In genomic region chr2:69577467-69578200, GRCh38 we compare ENCODE assay signal across 18 cellular contexts.
A peak's percentile ranks its signal among the peaks of the same experiment; 100 is the strongest.
DNase-seq lines count a peak whose midpoint lies in the region; ATAC-seq, FAIRE-seq and TF ChIP-seq lines count a peak whose summit lies in the region.
"Had no signal": no experiment of that assay in that cellular context is flagged by ENCODE, and none has a peak within 500 bp of the region (broad histone marks: within the 10 kb centered on the region; RNA-seq: fewer than 3 reads in every experiment).

No MANE protein-coding gene starts in this region.

- H3K27me3 Mint-ChIP-seq in astrocyte (ENCODE audit: low read depth, unreplicated experiment) (no peaks in the 10 kb centered on the region), endothelial cell (ENCODE audit: unreplicated experiment) (peaks cover 13% of the 10 kb centered on the region)

- H3K9me3 ChIP-seq in right atrium auricular region (no peaks in the 10 kb centered on the region), astrocyte (ENCODE audit: insufficient read depth, low read depth, low read length) (no peaks in the 10 kb centered on the region), lower lobe of right lung (no peaks in the 10 kb centered on the region)
- H3K9me3 ChIP-seq: pancreas had no signal

- TF ChIP-seq CTCF in right atrium auricular region (IDR thresholded peaks at IDR 0.05) (no peak), astrocyte (IDR thresholded peaks at IDR 0.05; ENCODE audit: insufficient read depth, low read depth, low read length) (no peak), lower lobe of right lung (IDR thresholded peaks at IDR 0.05) (no peak), endothelial cell (IDR thresholded peaks at IDR 0.05; ENCODE audit: unreplicated experiment) (no peak)

- peaks cover 90% of the 10 kb centered on the region for H3K79me2 ChIP-seq in astrocyte (ENCODE audit: insufficient read depth, low read length)

- H3K9ac ChIP-seq in astrocyte (ENCODE audit: low read length) = no peak overlapping the region

- H3K9me3 Mint-ChIP-seq in astrocyte (ENCODE audit: unreplicated experiment) (no peaks in the 10 kb centered on the region), endothelial cell (ENCODE audit: unreplicated experiment) (no peaks in the 10 kb centered on the region)
- H3K9me3 Mint-ChIP-seq: activated T-helper 1 cell treated with anti-CD3 and anti-CD28 coated beads, Interleukin-12 subunit alpha, Interleukin-12 subunit beta, Interleukin-2, Interleukin-4 antibody, amounts not matched to agents 30 ng/mL and 10 ng/mL and 1 ng/mL, durations not matched to agents 14 hours and 24 hours and 36 hours had no signal

- H3K27ac ChIP-seq in right atrium auricular region (no peak overlapping the region), astrocyte (ENCODE audit: low read depth, low read length) (no peak overlapping the region), lower lobe of right lung (peak overlapping the region; percentile 38)
- H3K27ac ChIP-seq: pancreas, PC-9 had no signal

- H3K36me3 Mint-ChIP-seq in astrocyte (ENCODE audit: low read depth, unreplicated experiment) = peaks cover 5% of the 10 kb centered on the region
- peaks cover 14% of the 10 kb centered on the region for H3K36me3 Mint-ChIP-seq in endothelial cell (ENCODE audit: low read depth, unreplicated experiment)

- no peak for FAIRE-seq in astrocyte (lab: Jason Lieb, UNC)
- FAIRE-seq: pancreas had no signal

- no peaks in the 10 kb centered on the region for H3K36me3 ChIP-seq in right atrium auricular region
- H3K36me3 ChIP-seq in astrocyte (ENCODE audit: insufficient read depth, low read length) = no peaks in the 10 kb centered on the region
- no peaks in the 10 kb centered on the region for H3K36me3 ChIP-seq in lower lobe of right lung
- H3K36me3 ChIP-seq: pancreas had no signal

- H3K4me1 Mint-ChIP-seq in astrocyte (ENCODE audit: low read depth, unreplicated experiment) (peaks cover 68% of the 10 kb centered on the region), endothelial cell (ENCODE audit: unreplicated experiment) (peaks cover 42% of the 10 kb centered on the region)

- no peak overlapping the region for H3K4me3 ChIP-seq in right atrium auricular region
- H3K4me3 ChIP-seq in astrocyte (ENCODE audit: insufficient read depth, low read depth, low read length) = no peak overlapping the region
- H3K4me3 ChIP-seq in lower lobe of right lung = no peak overlapping the region
- H3K4me3 ChIP-seq: pancreas, PC-9 had no signal

- DNase-seq in Right ventricle myocardium superior (no peak), right atrium auricular region (ENCODE audit: low spot score) (no peak), astrocyte (ENCODE audit: low read depth) (no peak), lower lobe of right lung (no peak), endothelial cell (ENCODE audit: low spot score) (no peak), HPDE6-E6E7 (ENCODE audit: extremely low spot score) (no peak), cerebellar cortex (ENCODE audit: low spot score) (no peak)
- no peak for DNase-seq in activated CD4-positive, CD25-positive, alpha-beta regulatory T cell (lab: John Stamatoyannopoulos, UW)
- DNase-seq: activated CD4-positive, CD25-positive, alpha-beta regulatory T cell treated with anti-CD3 and anti-CD28 coated beads, Interleukin-2, amount 50 U/mL, for 72 hours; EL; hippocampal formation; mammary epithelial cell; NCI-H1048; pancreas; PC-9; stimulated activated CD4-positive, alpha-beta T cell treated with anti-CD3 and anti-CD28 coated beads, Interleukin-15, amount 100 ng/mL, for 24 hours; SW 1271 had no signal

- H3K4me1 ChIP-seq in right atrium auricular region (peaks cover 0 to 47% of the 10 kb centered on the region in 2 donors), astrocyte (ENCODE audit: insufficient read depth, low read length) (peaks cover 13% of the 10 kb centered on the region), lower lobe of right lung (peaks cover 46% of the 10 kb centered on the region)

- peak; percentile 19 for ATAC-seq in Right ventricle myocardium superior (ENCODE audit: poor library complexity)
- no peak for ATAC-seq in lower lobe of right lung

- H3K4me2 ChIP-seq in astrocyte (ENCODE audit: low read length) = no peak overlapping the region
- H3K4me2 ChIP-seq: PC-9 had no signal

- no peak overlapping the region for H3K27ac Mint-ChIP-seq in astrocyte (ENCODE audit: unreplicated experiment)
- no peak overlapping the region for H3K27ac Mint-ChIP-seq in endothelial cell (ENCODE audit: unreplicated experiment)

- intact Hi-C loops in Right ventricle myocardium superior (cut with DNase I) = no loop called here
- intact Hi-C loops in lower lobe of right lung (cut with DNase I) = no loop called here

- H3K27me3 ChIP-seq in right atrium auricular region = no peaks in the 10 kb centered on the region
- H3K27me3 ChIP-seq in astrocyte (ENCODE audit: insufficient read depth, low read length) = no peaks in the 10 kb centered on the region
- H3K27me3 ChIP-seq in lower lobe of right lung (ENCODE audit: low read depth) = no peaks in the 10 kb centered on the region
- H3K27me3 ChIP-seq: pancreas had no signal

- peaks cover 86% of the 10 kb centered on the region for H4K20me1 ChIP-seq in astrocyte (ENCODE audit: insufficient read depth, low read length)

- H3K4me3 Mint-ChIP-seq in astrocyte (ENCODE audit: unreplicated experiment) (peak overlapping the region; percentile 17), endothelial cell (ENCODE audit: unreplicated experiment) (no peak overlapping the region)
- H3K4me3 Mint-ChIP-seq: activated T-helper 1 cell treated with anti-CD3 and anti-CD28 coated beads, Interleukin-12 subunit alpha, Interleukin-12 subunit beta, Interleukin-2, Interleukin-4 antibody, amounts not matched to agents 30 ng/mL and 10 ng/mL and 1 ng/mL, durations not matched to agents 14 hours and 24 hours and 36 hours had no signal

- no peak overlapping the region for H2AFZ ChIP-seq in astrocyte (ENCODE audit: low read depth, low read length)
- H2AFZ ChIP-seq: PC-9 had no signal
